In the genomic region with DNA sequence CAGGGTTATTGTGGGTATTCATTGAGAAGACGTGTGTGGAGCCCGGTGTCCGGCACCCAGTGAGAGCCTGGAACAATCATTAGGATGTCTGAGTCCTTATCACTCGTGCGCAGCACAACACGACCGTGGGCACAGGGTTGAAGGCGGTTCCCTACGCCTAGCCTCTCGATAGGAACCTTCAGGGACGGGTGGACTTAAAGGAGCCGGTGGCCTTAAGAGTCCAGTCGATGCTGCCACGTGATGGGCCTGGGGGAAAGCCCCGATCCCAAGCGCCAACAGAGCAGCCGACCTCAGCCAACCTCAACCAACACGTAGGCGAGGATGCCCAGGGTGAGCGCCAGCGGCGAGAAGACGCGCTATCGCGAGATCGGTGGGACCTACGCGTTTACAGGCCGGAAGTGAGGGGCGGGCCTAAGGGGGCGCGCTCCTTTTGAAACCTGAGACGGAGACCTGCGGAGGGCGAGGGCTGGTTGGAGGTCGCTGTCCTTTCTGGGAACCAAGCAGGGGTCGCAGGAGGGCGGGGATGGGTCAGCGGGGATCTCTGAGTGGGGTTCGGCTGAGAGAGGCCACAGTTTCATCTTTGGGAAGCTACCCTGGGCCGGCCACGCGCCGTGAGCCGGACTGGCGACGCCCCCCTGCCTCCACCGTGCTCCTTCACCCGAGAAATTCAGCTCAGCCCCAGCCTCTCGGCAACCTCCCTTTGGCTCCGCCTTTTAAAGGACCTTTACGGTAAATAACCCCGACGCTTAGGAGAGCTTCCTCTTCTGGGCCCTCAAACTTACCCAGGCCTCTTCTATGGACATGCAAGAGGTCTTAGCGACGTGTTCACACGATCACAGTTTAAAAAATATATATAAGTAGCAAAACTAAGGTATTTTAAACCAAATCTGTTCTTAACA, we compare ENCODE assay signal across 8 cellular contexts. TPM values are rescaled to one million over a fixed set of nuclear protein-coding genes. Genes with fewer than 3 reads are reported as not detected.
DNase-seq lines count a peak whose midpoint lies in the region; ATAC-seq and TF ChIP-seq lines count a peak whose summit lies in the region.

No MANE protein-coding gene starts in this region.

- H3K27ac ChIP-seq in 22Rv1, result peak overlapping the region; percentile 71

- ATAC-seq in GM18519 (IDR thresholded peaks at IDR 0.05; ENCODE audit: low FRiP score, unreplicated experiment) (peak; percentile 81), HG03064 (IDR thresholded peaks at IDR 0.05; ENCODE audit: low read depth, unreplicated experiment) (peak; percentile 90)
- peak; percentile 98 for ATAC-seq in activated CD4-positive, CD25-positive, alpha-beta regulatory T cell treated with anti-CD3 and anti-CD28 coated beads, Interleukin-2, amount 50 U/mL, for 24 hours

- DNase-seq in NCI-H2196 (lab: John Stamatoyannopoulos, UW; ENCODE audit: unreplicated experiment) (peak; percentile 96), cerebellum (ENCODE audit: low spot score) (peak; percentile 93), kidney glomerular epithelial cell (lab: John Stamatoyannopoulos, UW) (peak; percentile 86)
- peak; percentile 95 for DNase-seq in stimulated activated CD4-positive, alpha-beta T cell treated with anti-CD3 and anti-CD28 coated beads, Interleukin-15, amount 100 ng/mL, for 24 hours

- TF ChIP-seq CTCF in 22Rv1 (IDR thresholded peaks at IDR 0.05), result no peak

RNA-seq across cellular contexts. Expression of a gene that starts 28.3 kb away (rescaled TPM):
- total RNA-seq in cerebellum, result 0.27 TPM

RNA-seq across cellular contexts. Expression of a gene that starts 49.4 kb away (rescaled TPM):
- not detected for total RNA-seq in cerebellum

RNA-seq across cellular contexts. Expression of a gene that starts 50.5 kb away (rescaled TPM):
- total RNA-seq in cerebellum, result 4.9 TPM

Comparison
In these comparisons a context has a peak if more than half of its experiments do, and no peak if none do; other contexts are left out.
1. Peak in every context shown above with its lines: DNase-seq, ATAC-seq and H3K27ac ChIP-seq.